In the genomic region with DNA sequence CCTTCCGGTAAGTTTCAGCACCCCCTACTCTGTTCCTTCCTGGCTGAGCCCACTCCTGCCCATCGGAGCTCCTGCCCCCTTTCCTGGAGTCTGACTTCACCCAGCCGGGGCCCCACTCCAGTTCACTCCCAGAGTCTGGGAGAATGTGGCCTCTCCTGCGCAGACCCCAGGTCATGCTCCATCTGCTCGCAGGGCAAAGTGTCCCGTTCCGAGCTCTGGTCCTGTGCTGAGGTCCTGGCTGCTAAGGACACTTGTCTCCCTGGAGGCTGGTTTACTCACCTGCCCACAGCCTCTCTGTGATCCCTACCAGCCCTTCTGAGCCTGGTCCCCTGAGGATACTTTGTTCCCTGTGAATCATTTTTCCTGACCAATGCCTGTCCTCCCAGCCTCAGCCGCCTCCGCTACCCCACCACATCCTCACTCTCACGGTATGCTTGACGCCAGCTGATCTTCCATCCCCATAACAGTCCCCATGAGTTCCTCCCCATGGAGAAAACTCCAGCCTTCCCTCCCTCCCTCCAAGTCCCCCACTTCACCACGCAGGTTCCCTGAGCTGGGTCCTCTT, we compare ENCODE assay signal across 8 cellular contexts. TPM values are rescaled to one million over a fixed set of nuclear protein-coding genes. Genes with fewer than 3 reads are reported as not detected.
DNase-seq lines count a peak whose midpoint lies in the region; ATAC-seq and TF ChIP-seq lines count a peak whose summit lies in the region.

No MANE protein-coding gene starts in this region.

- H3K27me3 ChIP-seq in H9 (ENCODE audit: insufficient read depth, low read length) (peaks cover 16% of the 10 kb centered on the region; the same call in 1 of the 2 replicates), testis (no peaks in the 10 kb centered on the region)

- H4K91ac ChIP-seq in H9 (ENCODE audit: insufficient read length, low read depth, low read length), result no peak overlapping the region

- peaks cover 5% of the 10 kb centered on the region for H3K23me2 ChIP-seq in H9 (ENCODE audit: insufficient read length, low read depth, low read length, poor library complexity, severe bottlenecking)

- H3K9ac ChIP-seq in H9 (ENCODE audit: extremely low read depth, insufficient read length, low read length), result no peak overlapping the region

- no peak overlapping the region for H2AFZ ChIP-seq in H9 (ENCODE audit: low read length)

- H2BK12ac ChIP-seq in H9 (ENCODE audit: insufficient read length, low read depth, low read length), result no peak overlapping the region

- no peak overlapping the region for H3K27ac ChIP-seq in H9 (ENCODE audit: insufficient read length, low read depth, low read length)
- no peak overlapping the region for H3K27ac ChIP-seq in testis

- DNase-seq in AG08396 (ENCODE audit: low spot score) (peak; percentile 86), H9 (no peak), cardiac fibroblast (ENCODE audit: low read depth in 2 of 2) (peak; percentile 82 to 96), mesothelial cell of epicardium (ENCODE audit: low spot score in 2 of 2, unreplicated experiment in 2 of 2) (no peak), testis (no peak), NCI-H82 treated with DMSO at 0.1 percent for 48 hours (lab: John Stamatoyannopoulos, UW; ENCODE audit: unreplicated experiment) (no peak), MV-4-11 (lab: John Stamatoyannopoulos, UW) (no peak)

- H3K4me3 ChIP-seq in cardiac fibroblast (replicated peaks in 1 of 2; ENCODE audit: low read depth in 2 of 2, low read length in 2 of 2), result peak overlapping the region; percentile 45 to 47
- H3K4me3 ChIP-seq in testis, result no peak overlapping the region

- H3K4me1 Mint-ChIP-seq in H9, result peaks cover 12 to 13% of the 10 kb centered on the region in 2 experiments
- H3K4me1 Mint-ChIP-seq in mesothelial cell of epicardium, result peaks cover 12% of the 10 kb centered on the region

- no peaks in the 10 kb centered on the region for H3K79me1 ChIP-seq in H9 (ENCODE audit: insufficient read depth, low read depth, low read length, poor library complexity, severe bottlenecking)

- peaks cover 0 to 11% (median 3%) of the 10 kb centered on the region in 3 experiments; a peak in 5 of 7 replicates for H3K36me3 Mint-ChIP-seq in H9 (ENCODE audit: insufficient read depth in 1 of 3, low read depth in 3 of 3)
- H3K36me3 Mint-ChIP-seq in mesothelial cell of epicardium, result no peaks in the 10 kb centered on the region

- peaks cover 4 to 9% of the 10 kb centered on the region in 2 experiments; a peak in 4 of 5 replicates for H3K9me3 Mint-ChIP-seq in H9
- H3K9me3 Mint-ChIP-seq in mesothelial cell of epicardium, result no peaks in the 10 kb centered on the region

- no peak for TF ChIP-seq POLR2A in testis (IDR thresholded peaks at IDR 0.05)

- peak overlapping the region; percentile 54 to 64 for H3K4me3 Mint-ChIP-seq in H9
- H3K4me3 Mint-ChIP-seq in mesothelial cell of epicardium, result peak overlapping the region; percentile 52

- no peak overlapping the region for H2BK5ac ChIP-seq in H9 (ENCODE audit: insufficient read length, low read length)

- no peak for ATAC-seq in HG02798 (IDR thresholded peaks at IDR 0.05; ENCODE audit: poor library complexity, unreplicated experiment)

- H3K14ac ChIP-seq in H9 (ENCODE audit: insufficient read depth, low read length), result no peak overlapping the region

- no peak overlapping the region for H2BK20ac ChIP-seq in H9 (ENCODE audit: low read depth, low read length, poor library complexity, severe bottlenecking)

- H2BK15ac ChIP-seq in H9 (ENCODE audit: low read depth, low read length), result no peak overlapping the region

- H3K23ac ChIP-seq in H9 (ENCODE audit: insufficient read length, low read depth, low read length), result no peak overlapping the region

- no peak overlapping the region for H2BK120ac ChIP-seq in H9 (ENCODE audit: low read depth, low read length, poor library complexity, severe bottlenecking)

- no peak overlapping the region for H3K56ac ChIP-seq in H9 (ENCODE audit: insufficient read length, low read depth, low read length)

- no peak overlapping the region for H3K4me2 ChIP-seq in H9 (ENCODE audit: insufficient read depth, insufficient read length, low read length)

- TF ChIP-seq CTCF in H9 (conservative IDR thresholded peaks at IDR 0.05), result no peak
- no peak for TF ChIP-seq CTCF in cardiac fibroblast (IDR thresholded peaks at IDR 0.05; ENCODE audit: low read depth, low read length)
- TF ChIP-seq CTCF in mesothelial cell of epicardium (IDR thresholded peaks at IDR 0.05; ENCODE audit: unreplicated experiment), result no peak
- TF ChIP-seq CTCF in testis (IDR thresholded peaks at IDR 0.05), result no peak

- peaks cover 11% of the 10 kb centered on the region for H4K20me1 ChIP-seq in H9 (ENCODE audit: control insufficient read depth, insufficient read depth, insufficient read length)

- no peak overlapping the region for H4K5ac ChIP-seq in H9 (ENCODE audit: insufficient read length, low read depth, low read length)

- H3K27ac Mint-ChIP-seq in H9 (peak overlapping the region in 1 of 3 experiments; percentile 71; a peak in 1 of 7 replicates), mesothelial cell of epicardium (no peak overlapping the region)

- H3K27me3 Mint-ChIP-seq in H9 (ENCODE audit: low read depth) (peaks cover 51% of the 10 kb centered on the region), mesothelial cell of epicardium (ENCODE audit: low read depth) (peaks cover 47% of the 10 kb centered on the region)

- no peaks in the 10 kb centered on the region for H3K9me3 ChIP-seq in H9 (ENCODE audit: control insufficient read depth, low read depth, low read length)
- H3K9me3 ChIP-seq in testis, result no peaks in the 10 kb centered on the region

- H3K4me1 ChIP-seq in H9 (ENCODE audit: insufficient read depth, low read length) (no peaks in the 10 kb centered on the region; the same call in 1 of the 2 replicates), testis (peaks cover 32% of the 10 kb centered on the region)

- no peaks in the 10 kb centered on the region for H3K79me2 ChIP-seq in H9 (ENCODE audit: insufficient read depth, low read length)

- no peak overlapping the region for H3K18ac ChIP-seq in H9 (ENCODE audit: insufficient read length, low read depth, low read length)

- no peak overlapping the region for H4K8ac ChIP-seq in H9 (replicated peaks; ENCODE audit: insufficient read length, low read depth, low read length)

- intact Hi-C loops in testis (cut with DNase I; ENCODE audit: low total_unique reads), result no loop called here

- H3K4ac ChIP-seq in H9 (ENCODE audit: low read depth, low read length), result no peak overlapping the region

- H2AK5ac ChIP-seq in H9 (ENCODE audit: insufficient read length, low read length), result no peak overlapping the region

- WGBS in H9 (ENCODE audit: extremely low coverage, insufficient read length, low lambda C conversion rate), result no CpG with 5 or more reads among the region's 12 CpGs
- WGBS in testis, 2 donors, result 31 to 32% methylated on average over 12 of the region's 12 CpGs

- no peaks in the 10 kb centered on the region for H3K36me3 ChIP-seq in testis (ENCODE audit: low read depth, missing control alignments)

- no peak overlapping the region for H3T11ph ChIP-seq in H9 (ENCODE audit: low read length)

RNA-seq across cellular contexts. Expression of a gene that starts 0.5 kb away (rescaled TPM):
- total RNA-seq in H9 (2021) (0.59 and 0.77 TPM in 2 replicates), mesothelial cell of epicardium (2.2 to 2.8 TPM (median 2.7 TPM) in 3 replicates), testis (1 to 10 TPM; 6.0 to 9.6 TPM)
- polyA plus RNA-seq in testis (ENCODE audit: insufficient read depth, low read depth, low replicate concordance), result 2.6 TPM

RNA-seq across cellular contexts. Expression of a gene that starts 13.9 kb away (rescaled TPM):
- 158 and 161 TPM in 2 replicates for total RNA-seq in H9 (2021)
- 139 to 142 TPM (median 140 TPM) in 3 replicates for total RNA-seq in mesothelial cell of epicardium
- total RNA-seq in testis, result 100 to 1,000 TPM; 522 to 897 TPM
- 486 TPM for polyA plus RNA-seq in testis (ENCODE audit: insufficient read depth, low read depth, low replicate concordance)

RNA-seq across cellular contexts. Expression of a gene that starts 52.9 kb away (rescaled TPM):
- total RNA-seq in H9 (2021) (not detected in 2 replicates), mesothelial cell of epicardium (not detected in 3 replicates), testis (not detected)
- not detected for polyA plus RNA-seq in testis (ENCODE audit: insufficient read depth, low read depth, low replicate concordance)

Comparison
In these comparisons a context has a peak if more than half of its experiments do, and no peak if none do; other contexts are left out.
1. DNase-seq: peak in AG08396 (single experiment) and cardiac fibroblast (2 of 2); none in H9 (single experiment), mesothelial cell of epicardium (0 of 2), testis (single experiment), NCI-H82 treated with DMSO at 0.1 percent for 48 hours (single experiment) and MV-4-11 (single experiment).
2. H3K4me3 ChIP-seq: peak in cardiac fibroblast (2 of 2); none in testis (0 of 2).